In the genomic region with DNA sequence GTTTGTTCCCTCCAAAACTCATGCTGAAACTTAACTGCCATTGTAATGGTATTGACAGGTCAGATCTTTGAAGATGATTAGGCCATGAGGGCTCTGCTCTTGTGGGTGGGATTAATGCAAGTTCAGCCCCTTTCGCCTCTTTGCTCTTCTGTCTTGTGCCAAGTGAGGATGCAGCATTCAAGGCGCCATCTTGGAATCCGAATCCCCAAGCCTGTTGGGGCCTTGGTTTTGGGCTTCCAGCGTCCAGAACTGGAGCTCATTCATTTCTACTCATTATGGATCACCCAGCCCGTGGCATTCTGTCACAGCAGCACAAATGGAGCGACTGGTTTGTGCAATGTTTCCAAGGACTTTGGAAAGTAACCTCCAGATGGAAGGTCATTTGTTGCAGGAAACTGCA, we compare ENCODE assay signal across 37 cellular contexts.
"Had no signal": no experiment of that assay in that cellular context is flagged by ENCODE, and none has a peak within 500 bp of the region (broad histone marks: within the 10 kb centered on the region; RNA-seq: fewer than 3 reads in every experiment).

No MANE protein-coding gene starts in this region.

- H3K4me3 Mint-ChIP-seq: activated CD4-positive, alpha-beta memory T cell treated with anti-CD3 and anti-CD28 coated beads, Interleukin-2, amount 10 ng/mL, durations not matched to agents 7 days and 5 days; activated CD8-positive, alpha-beta memory T cell treated with anti-CD3 and anti-CD28 coated beads, Interleukin-2, amount 10 ng/mL, durations not matched to agents 7 days and 5 days; activated naive CD4-positive, alpha-beta T cell treated with anti-CD3 and anti-CD28 coated beads, Interleukin-2, amount 50 U/mL, for 24 hours; activated naive CD8-positive, alpha-beta T cell treated with anti-CD3 and anti-CD28 coated beads, Interleukin-2, amount 50 U/mL, for 24 hours; brain had no signal

- H3K36me3 ChIP-seq: MG63, Peyer's patch, WERI-Rb-1 had no signal

- H3K4me1 Mint-ChIP-seq: activated CD4-positive, alpha-beta memory T cell treated with anti-CD3 and anti-CD28 coated beads, Interleukin-2, amount 10 ng/mL, durations not matched to agents 7 days and 5 days; activated CD8-positive, alpha-beta memory T cell treated with anti-CD3 and anti-CD28 coated beads, Interleukin-2, amount 10 ng/mL, durations not matched to agents 7 days and 5 days; activated naive CD4-positive, alpha-beta T cell treated with anti-CD3 and anti-CD28 coated beads, Interleukin-2, amount 50 U/mL, for 24 hours; activated naive CD8-positive, alpha-beta T cell treated with anti-CD3 and anti-CD28 coated beads, Interleukin-2, amount 50 U/mL, for 24 hours; brain had no signal

- H3K4me1 ChIP-seq: Peyer's patch had no signal

- ATAC-seq: activated CD8-positive, alpha-beta memory T cell treated with anti-CD3 and anti-CD28 coated beads, Interleukin-2, amount 10 ng/mL, durations not matched to agents 7 days and 5 days; activated naive CD8-positive, alpha-beta T cell treated with anti-CD3 and anti-CD28 coated beads, Interleukin-2, amount 50 U/mL, for 24 hours; PC-3; SK-N-SH treated with all-trans-retinoic acid at 6 μM for 48 hours had no signal

- H3K4me3 ChIP-seq: MG63, Peyer's patch had no signal

- DNase-seq: activated CD4-positive, alpha-beta memory T cell treated with anti-CD3 and anti-CD28 coated beads, Interleukin-2, amount 10 ng/mL, durations not matched to agents 7 days and 5 days; activated CD4-positive, alpha-beta T cell treated with anti-CD3 and anti-CD28 coated beads for 1 hour; activated CD4-positive, alpha-beta T cell treated with anti-CD3 and anti-CD28 coated beads for 48 hours; activated CD4-positive, CD25-positive, alpha-beta regulatory T cell; activated CD8-positive, alpha-beta memory T cell treated with anti-CD3 and anti-CD28 coated beads for 24 hours; activated CD8-positive, alpha-beta memory T cell treated with anti-CD3 and anti-CD28 coated beads, Interleukin-2, amount 10 ng/mL, durations not matched to agents 7 days and 5 days; activated CD8-positive, alpha-beta memory T cell treated with anti-CD3 and anti-CD28 coated beads, Interleukin-2, amount 50 U/mL, for 48 hours; activated gamma-delta T cell; activated naive CD8-positive, alpha-beta T cell treated with anti-CD3 and anti-CD28 coated beads, Interleukin-2, amount 50 U/mL, for 24 hours; activated T-cell treated with anti-CD3 and anti-CD28 coated beads, Interleukin-2, amount 50 U/mL, for 48 hours; anterior cingulate cortex; central memory CD4-positive, alpha-beta T cell; Kasumi-1; KG1; MG63; NCI-H1048; NCI-H1105 treated with DMSO at 0.1 percent for 48 hours; NCI-H1436; NCI-H1694; NCI-H1930; NCI-H2081 treated with DMSO at 0.1 percent for 48 hours; NCI-H510A; NCI-H526; NCI-H748 treated with DMSO at 0.1 percent for 48 hours; NK-92 treated with Interleukin-12 subunit alpha and Interleukin-12 subunit beta, amount 100 ng/mL, for 24 hours; PC-3; Peyer's patch; RPMI8226; SIG-M5; SW 1271; T-helper 1 cell; T1000; WERI-Rb-1 had no signal

- H3K27me3 ChIP-seq: MG63, Peyer's patch had no signal

- H3K36me3 Mint-ChIP-seq: brain, IgD-negative memory B cell had no signal

- H3K27ac ChIP-seq: Peyer's patch, WERI-Rb-1 had no signal

- H3K27ac Mint-ChIP-seq: activated CD4-positive, alpha-beta memory T cell treated with anti-CD3 and anti-CD28 coated beads, Interleukin-2, amount 10 ng/mL, durations not matched to agents 7 days and 5 days; activated CD8-positive, alpha-beta memory T cell treated with anti-CD3 and anti-CD28 coated beads, Interleukin-2, amount 10 ng/mL, durations not matched to agents 7 days and 5 days; activated naive CD4-positive, alpha-beta T cell treated with anti-CD3 and anti-CD28 coated beads, Interleukin-2, amount 50 U/mL, for 24 hours; activated naive CD8-positive, alpha-beta T cell treated with anti-CD3 and anti-CD28 coated beads, Interleukin-2, amount 50 U/mL, for 24 hours; brain; IgD-negative memory B cell had no signal
